8 cellular contexts compared by ENCODE assay signal in the genomic region with DNA sequence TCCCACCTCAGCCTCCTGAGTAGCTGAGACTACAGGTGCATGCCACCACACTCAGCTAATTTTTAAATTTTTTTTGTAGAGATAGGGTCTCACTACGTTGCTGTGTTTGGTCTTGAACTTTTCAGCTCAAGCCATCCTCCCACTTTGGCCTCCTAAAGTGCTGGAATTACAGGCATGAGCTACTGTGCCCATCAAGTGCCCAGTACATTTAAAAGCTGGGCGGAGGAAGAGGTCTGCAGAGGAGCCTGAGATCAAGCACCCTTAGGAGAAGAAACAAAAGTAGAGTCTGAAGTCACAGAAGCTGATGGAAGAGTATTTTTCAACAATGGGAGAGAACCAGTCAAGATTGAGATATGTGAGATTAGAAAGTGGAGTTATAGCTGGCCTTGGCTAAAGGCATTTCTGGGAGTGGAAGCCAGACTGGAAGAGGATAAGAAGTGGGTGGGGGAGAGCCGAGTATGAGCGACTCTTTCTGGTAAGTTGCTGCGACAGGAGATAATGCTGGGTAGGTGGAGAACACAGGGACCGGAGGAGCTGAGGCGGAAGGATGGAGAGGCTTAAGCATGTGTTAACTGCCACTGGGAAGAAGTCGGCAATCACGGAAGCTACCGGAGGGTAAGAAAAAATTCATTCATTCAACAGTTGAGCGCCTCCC. TPM values are rescaled to one million over a fixed set of nuclear protein-coding genes. Genes with fewer than 3 reads are reported as not detected.
DNase-seq lines count a peak whose midpoint lies in the region; ATAC-seq and TF ChIP-seq lines count a peak whose summit lies in the region.

No MANE protein-coding gene starts in this region.

- no peak for DNase-seq in AG10803 (ENCODE audit: low read depth)
- DNase-seq in SK-N-MC (ENCODE audit: low read depth, low spot score): no peak
- no peak for DNase-seq in esophagus muscularis mucosa (ENCODE audit: extremely low spot score)
- DNase-seq in NCI-H2227 (lab: John Stamatoyannopoulos, UW; ENCODE audit: unreplicated experiment): no peak

- no peak for TF ChIP-seq EP300 in esophagus muscularis mucosa (IDR thresholded peaks at IDR 0.05)

- intact Hi-C loops in esophagus muscularis mucosa (cut with DNase I): no loop called here

- peak overlapping the region; percentile 73 for H3K4me2 ChIP-seq in parathyroid adenoma (ENCODE audit: low read length)

- H2AFZ ChIP-seq in parathyroid adenoma: peak overlapping the region; percentile 98

- ATAC-seq in GM19438 (IDR thresholded peaks at IDR 0.05; ENCODE audit: low read depth, unreplicated experiment) (peak; percentile 1), GM21576 (IDR thresholded peaks at IDR 0.05; ENCODE audit: unreplicated experiment) (no peak), GM18873 (IDR thresholded peaks at IDR 0.05; ENCODE audit: low FRiP score, unreplicated experiment) (no peak)

- no peak for TF ChIP-seq POLR2A in esophagus muscularis mucosa (IDR thresholded peaks at IDR 0.05; ENCODE audit: low read depth)

- H3K79me2 ChIP-seq in parathyroid adenoma: peaks cover 2% of the 10 kb centered on the region

- no peak for TF ChIP-seq CTCF in AG10803 (conservative IDR thresholded peaks at IDR 0.05; ENCODE audit: low read length)
- no peak for TF ChIP-seq CTCF in esophagus muscularis mucosa (IDR thresholded peaks at IDR 0.05)
- TF ChIP-seq CTCF in parathyroid adenoma (IDR thresholded peaks at IDR 0.05): no peak

- H3K4me1 ChIP-seq in esophagus muscularis mucosa (peaks cover 37 to 45% (median 41%) of the 10 kb centered on the region in 4 donors), parathyroid adenoma (no peaks in the 10 kb centered on the region)

- H3K9ac ChIP-seq in SK-N-MC (ENCODE audit: insufficient read length) (peak overlapping the region; percentile 97), parathyroid adenoma (no peak overlapping the region)

- H3K4me3 ChIP-seq in AG10803 (ENCODE audit: low read length) (peak overlapping the region; percentile 81), SK-N-MC (peak overlapping the region; percentile 95), esophagus muscularis mucosa (peak overlapping the region; percentile 80 to 92 (median 88)), parathyroid adenoma (ENCODE audit: low read depth, low read length) (peak overlapping the region; percentile 93)

- H3K27me3 ChIP-seq in esophagus muscularis mucosa (no peaks in the 10 kb centered on the region), parathyroid adenoma (ENCODE audit: control insufficient read depth, insufficient read depth, low read length) (no peaks in the 10 kb centered on the region)

- H3K36me3 ChIP-seq in SK-N-MC (ENCODE audit: insufficient read depth, low read length) (peaks cover 27% of the 10 kb centered on the region), esophagus muscularis mucosa (peaks cover 6 to 23% (median 9%) of the 10 kb centered on the region in 4 donors), parathyroid adenoma (ENCODE audit: control insufficient read depth, insufficient read depth, low read length) (no peaks in the 10 kb centered on the region)

- no peaks in the 10 kb centered on the region for H3K9me3 ChIP-seq in SK-N-MC (ENCODE audit: low read depth, low read length)
- H3K9me3 ChIP-seq in esophagus muscularis mucosa: no peaks in the 10 kb centered on the region
- no peaks in the 10 kb centered on the region for H3K9me3 ChIP-seq in parathyroid adenoma (ENCODE audit: control insufficient read depth, low read length)

- WGBS in esophagus muscularis mucosa: 18% methylated on average over 11 of the region's 11 CpGs

- H3K27ac ChIP-seq in SK-N-MC (peak overlapping the region; percentile 89), esophagus muscularis mucosa (replicated peaks in 1 of 4) (peak overlapping the region; percentile 95 to 97 (median 97)), parathyroid adenoma (peak overlapping the region; percentile 88)

RNA-seq across cellular contexts. Expression of a gene that starts 0.8 kb away (rescaled TPM):
- total RNA-seq in esophagus muscularis mucosa: 10 to 100 TPM; 17.5 to 23.7 (median 19.4) TPM
